Comparison of ENCODE assay signal across 15 cellular contexts in genomic region chr5:125245216-125245615, GRCh38.
DNase-seq lines count a peak whose midpoint lies in the region; ATAC-seq, FAIRE-seq and TF ChIP-seq lines count a peak whose summit lies in the region.
"Had no signal": no experiment of that assay in that cellular context is flagged by ENCODE, and none has a peak within 500 bp of the region (broad histone marks: within the 10 kb centered on the region; RNA-seq: fewer than 3 reads in every experiment).

No MANE protein-coding gene starts in this region.

- H2BK5ac ChIP-seq in IMR-90 (ENCODE audit: low read depth, low read length, poor library complexity, severe bottlenecking) (no peak overlapping the region), H1 (ENCODE audit: low read depth, low read length) (no peak overlapping the region)

- no peak overlapping the region for H3K56ac ChIP-seq in IMR-90 (ENCODE audit: extremely low read depth, insufficient read depth, low read length)
- no peak overlapping the region for H3K56ac ChIP-seq in H1 (replicated peaks; ENCODE audit: insufficient read length, low read depth, low read length)

- no peak overlapping the region for H2AK9ac ChIP-seq in IMR-90 (replicated peaks; ENCODE audit: low read depth, low read length, poor library complexity)

- no peak overlapping the region for H3K23ac ChIP-seq in IMR-90 (ENCODE audit: low read depth, low read length)
- H3K23ac ChIP-seq in H1 (ENCODE audit: insufficient read length): no peak overlapping the region

- no peak overlapping the region for H3K4me3 ChIP-seq in IMR-90 (ENCODE audit: insufficient read depth, low read depth, low read length)
- no peak overlapping the region for H3K4me3 ChIP-seq in H1 (ENCODE audit: extremely low read depth in 1 of 4, insufficient read depth in 2 of 4, low read depth in 3 of 4, low read length in 4 of 4)
- no peak overlapping the region for H3K4me3 ChIP-seq in ascending aorta
- no peak overlapping the region for H3K4me3 ChIP-seq in Peyer's patch
- H3K4me3 ChIP-seq: A549, GM23248 had no signal

- H3K23me2 ChIP-seq in H1 (ENCODE audit: low read depth, low read length): no peaks in the 10 kb centered on the region

- no peak overlapping the region for H4K8ac ChIP-seq in IMR-90 (ENCODE audit: low read depth in 2 of 2, low read length in 2 of 2)
- no peak overlapping the region for H4K8ac ChIP-seq in H1 (ENCODE audit: extremely low read depth, insufficient read depth, low read length)

- H2BK15ac ChIP-seq in IMR-90 (ENCODE audit: low read depth, low read length) (no peak overlapping the region; the same call in 2 of the 3 replicates), H1 (ENCODE audit: low read length) (peak overlapping the region; percentile 46; the same call in 1 of the 2 replicates)

- H3K79me1 ChIP-seq in IMR-90 (ENCODE audit: low read depth in 1 of 2, low read length in 2 of 2): no peaks in the 10 kb centered on the region
- H3K79me1 ChIP-seq in H1 (ENCODE audit: low read depth, low read length): no peaks in the 10 kb centered on the region

- no peak overlapping the region for H2BK12ac ChIP-seq in H1 (ENCODE audit: low read depth, low read length)

- H2AK5ac ChIP-seq in IMR-90 (ENCODE audit: low read depth, low read length) (no peak overlapping the region; the same call in 1 of the 2 replicates), H1 (ENCODE audit: low read depth, low read length) (no peak overlapping the region)

- H4K5ac ChIP-seq in IMR-90 (ENCODE audit: low read depth, low read length) (no peak overlapping the region), H1 (ENCODE audit: insufficient read length, low read depth, low read length) (no peak overlapping the region)

- H3K4me1 ChIP-seq in IMR-90 (ENCODE audit: control insufficient read depth, insufficient read depth, low read length) (no peaks in the 10 kb centered on the region), H1 (replicated peaks in 1 of 4; ENCODE audit: control insufficient read depth in 3 of 4, insufficient read depth in 4 of 4, low read length in 3 of 4) (no peaks in the 10 kb centered on the region), ascending aorta (no peaks in the 10 kb centered on the region), Peyer's patch (no peaks in the 10 kb centered on the region)
- H3K4me1 ChIP-seq: A549, BE2C had no signal

- in situ Hi-C loops in IMR-90 (cut with MboI; ENCODE audit: low sequenced_read_pairs): no loop called here

- no peak for FAIRE-seq in H1 (lab: Jason Lieb, UNC)
- FAIRE-seq: A549, G401.6, GM12891 had no signal

- no peak overlapping the region for H2BK20ac ChIP-seq in IMR-90 (ENCODE audit: low read depth, low read length)
- H2BK20ac ChIP-seq in H1 (ENCODE audit: low read length): no peak overlapping the region

- TF ChIP-seq POLR2A in IMR-90 (IDR thresholded peaks at IDR 0.05; ENCODE audit: low read depth, low read length) (no peak), H1 (IDR thresholded peaks at IDR 0.05; ENCODE audit: control extremely low read depth in 1 of 2, low read depth in 2 of 2, low read length in 2 of 2) (no peak), Peyer's patch (IDR thresholded peaks at IDR 0.05) (no peak)

- ATAC-seq in IMR-90 (ENCODE audit: low read depth) (no peak), left colon (peak; percentile 59)
- ATAC-seq: A549 had no signal

- H3K18ac ChIP-seq in IMR-90 (ENCODE audit: low read depth, low read length) (no peak overlapping the region), H1 (ENCODE audit: extremely low read depth, low read length) (no peak overlapping the region)

- 0 out of 2 replicates have a peak overlapping the region, but pooled peaks have one; percentile 78 for H3K14ac ChIP-seq in IMR-90 (replicated peaks; ENCODE audit: low read depth, low read length)
- no peak overlapping the region for H3K14ac ChIP-seq in H1 (ENCODE audit: insufficient read length)

- no peak overlapping the region; the same call in 1 of the 2 replicates for H3K4ac ChIP-seq in IMR-90 (ENCODE audit: low read depth, low read length)
- no peak overlapping the region for H3K4ac ChIP-seq in H1 (replicated peaks; ENCODE audit: insufficient read length, low read depth, low read length)

- intact Hi-C loops in IMR-90 (cut with micrococcal nuclease) (loop anchor here (10.0 kb wide), 1 partner anchor 500 kb away; the partner anchor contains the start of gene ZNF608), left colon (cut with DNase I, micrococcal nuclease) (no loop called here), ascending aorta (cut with DNase I) (no loop called here)

- no peak for DNase-seq in IMR-90
- DNase-seq in H1 (ENCODE audit: low read depth in 1 of 2, low spot score in 2 of 2): no peak
- DNase-seq in left colon: no peak
- DNase-seq in ascending aorta (ENCODE audit: low spot score in 2 of 2): no peak
- no peak for DNase-seq in NCI-H1092 (lab: John Stamatoyannopoulos, UW)
- no peak for DNase-seq in Peyer's patch
- DNase-seq: BE2C; CD4-positive, alpha-beta memory T cell; DMS79; GM23248; H7 had no signal

- H3K27ac ChIP-seq in IMR-90 (ENCODE audit: insufficient read depth, low read length): no peak overlapping the region
- no peak overlapping the region for H3K27ac ChIP-seq in H1 (ENCODE audit: low read depth, low read length)
- H3K27ac ChIP-seq in ascending aorta: no peak overlapping the region
- no peak overlapping the region for H3K27ac ChIP-seq in Peyer's patch
- H3K27ac ChIP-seq: A549, C4-2B, GM23248 had no signal

- no peaks in the 10 kb centered on the region for H4K20me1 ChIP-seq in IMR-90 (ENCODE audit: insufficient read depth, low read length)
- H4K20me1 ChIP-seq in H1 (replicated peaks in 1 of 2; ENCODE audit: control insufficient read depth in 1 of 2, insufficient read depth in 2 of 2, low read length in 2 of 2): no peaks in the 10 kb centered on the region

- H3K27me3 ChIP-seq in IMR-90 (ENCODE audit: control insufficient read depth, insufficient read depth, low read length) (no peaks in the 10 kb centered on the region), H1 (replicated peaks in 1 of 4; ENCODE audit: control insufficient read depth in 3 of 4, extremely low read depth in 1 of 4, insufficient read depth in 3 of 4, low read length in 3 of 4) (no peaks in the 10 kb centered on the region), ascending aorta (no peaks in the 10 kb centered on the region), Peyer's patch (no peaks in the 10 kb centered on the region)
- H3K27me3 ChIP-seq: BE2C had no signal

- no peaks in the 10 kb centered on the region for H3K9me1 ChIP-seq in IMR-90 (ENCODE audit: insufficient read depth, low read length)

- TF ChIP-seq EP300 in H1 (IDR thresholded peaks at IDR 0.05; ENCODE audit: borderline replicate concordance in 1 of 2, low read depth in 2 of 2, low read length in 2 of 2): no peak

- CTCF ChIA-PET in IMR-90 (lab: Yijun Ruan, JAX): no interaction called here
- CTCF ChIA-PET in H1 (lab: Charles Lee; ENCODE audit: partially characterized antibody): no interaction called here

- no peaks in the 10 kb centered on the region for H3K79me2 ChIP-seq in H1 (ENCODE audit: control insufficient read depth in 1 of 2, insufficient read depth in 2 of 2, low read length in 2 of 2)

- TF ChIP-seq CTCF in IMR-90 (conservative IDR thresholded peaks at IDR 0.05; ENCODE audit: low read depth, low read length) (no peak), H1 (IDR thresholded peaks at IDR 0.05; ENCODE audit: control extremely low read depth in 1 of 3, insufficient read depth in 1 of 3, low read depth in 1 of 3, low read length in 3 of 3) (no peak), ascending aorta (IDR thresholded peaks at IDR 0.05) (no peak), Peyer's patch (IDR thresholded peaks at IDR 0.05) (no peak)

- H3K9ac ChIP-seq in IMR-90 (ENCODE audit: low read depth, low read length) (no peak overlapping the region), H1 (replicated peaks in 1 of 4; ENCODE audit: extremely low read depth in 1 of 4, low read depth in 3 of 4, low read length in 3 of 4) (no peak overlapping the region)
- H3K9ac ChIP-seq: GM23248 had no signal

- 33% methylated on average over 1 of the region's 4 CpGs; no CpG with 5 or more reads in 1 of the 2 experiments for WGBS in IMR-90 (ENCODE audit: extremely low coverage in 2 of 2, insufficient read length in 1 of 2), 2 experiments
- WGBS in H1 (ENCODE audit: extremely low coverage in 1 of 2, insufficient coverage in 1 of 2, insufficient read length in 1 of 2, insufficient replicate concordance in 2 of 2, low coverage in 1 of 2, low lambda C conversion rate in 2 of 2, missing lambda C conversion rate in 1 of 2), 2 experiments: 94% methylated on average over 4 of the region's 4 CpGs; no CpG with 5 or more reads in 1 of the 2 experiments

- POLR2A ChIA-PET in IMR-90 (lab: Charles Lee; ENCODE audit: unreplicated experiment) (no interaction called here), H1 (lab: Charles Lee; ENCODE audit: partially characterized antibody) (no interaction called here)

- H3K36me3 ChIP-seq in IMR-90 (ENCODE audit: control insufficient read depth, insufficient read depth, low read length): no peaks in the 10 kb centered on the region
- H3K36me3 ChIP-seq in H1 (ENCODE audit: control insufficient read depth in 2 of 4, insufficient read depth in 4 of 4, low read length in 3 of 4): no peaks in the 10 kb centered on the region
- H3K36me3 ChIP-seq in ascending aorta: no peaks in the 10 kb centered on the region
- H3K36me3 ChIP-seq in Peyer's patch: no peaks in the 10 kb centered on the region
- H3K36me3 ChIP-seq: BE2C had no signal

- BruUV-seq in IMR-90 (replicated peaks; lab: Mats Ljungman, UMichigan): no TSS peak

- no peak for TF ChIP-seq RAD21 in IMR-90 (IDR thresholded peaks at IDR 0.05; ENCODE audit: low read length)
- TF ChIP-seq RAD21 in H1 (IDR thresholded peaks at IDR 0.05 in 1 of 2, conservative IDR thresholded peaks at IDR 0.05 in 1 of 2; ENCODE audit: low read depth in 2 of 2, low read length in 2 of 2): no peak

- H3K4me2 ChIP-seq in IMR-90 (ENCODE audit: low read depth, low read length): no peak overlapping the region
- H3K4me2 ChIP-seq in H1 (ENCODE audit: insufficient read depth in 1 of 2, low read depth in 2 of 2, low read length in 2 of 2): no peak overlapping the region
- H3K4me2 ChIP-seq: A549 had no signal

- H3K9me3 ChIP-seq in IMR-90 (ENCODE audit: control insufficient read depth, insufficient read depth, low read length) (no peaks in the 10 kb centered on the region), H1 (ENCODE audit: insufficient read depth in 2 of 2, low read depth in 1 of 2, low read length in 1 of 2) (0 out of 4 replicates have a peak, but pooled peaks cover 0 to 5% of the 10 kb centered on the region in 2 experiments), ascending aorta (peaks cover 0 to 3% of the 10 kb centered on the region in 2 donors), Peyer's patch (no peaks in the 10 kb centered on the region)
- H3K9me3 ChIP-seq: BE2C had no signal

- no peak overlapping the region for H4K91ac ChIP-seq in IMR-90 (ENCODE audit: insufficient read depth, low read depth, low read length)
- H4K91ac ChIP-seq in H1 (replicated peaks; ENCODE audit: insufficient read length, low read length): peak overlapping the region; percentile 32

- dilution Hi-C loops in IMR-90 (cut with HindIII; ENCODE audit: low sequenced_read_pairs, unreplicated experiment): no loop called here

- no peak overlapping the region for H2AFZ ChIP-seq in IMR-90 (replicated peaks; ENCODE audit: low read length, poor library complexity)
- no peak overlapping the region; the same call in 1 of the 2 replicates for H2AFZ ChIP-seq in H1 (ENCODE audit: low read length)
- H2AFZ ChIP-seq: GM23248 had no signal

- H2BK120ac ChIP-seq in IMR-90 (ENCODE audit: low read depth, low read length) (no peak overlapping the region), H1 (replicated peaks; ENCODE audit: low read depth, low read length) (peak overlapping the region; percentile 11)
